ENCODE assay signal across 22 cellular contexts in genomic region chr2:104408266-104408665, GRCh38.
DNase-seq lines count a peak whose midpoint lies in the region; ATAC-seq and TF ChIP-seq lines count a peak whose summit lies in the region.
"Had no signal": no experiment of that assay in that cellular context is flagged by ENCODE, and none has a peak within 500 bp of the region (broad histone marks: within the 10 kb centered on the region; RNA-seq: fewer than 3 reads in every experiment).

No MANE protein-coding gene starts in this region.

- H3K4me2 ChIP-seq in neural progenitor cell: peak overlapping the region; percentile 30

- H3K27me3 Mint-ChIP-seq in endodermal cell (ENCODE audit: insufficient read depth) (no peaks in the 10 kb centered on the region), neural progenitor cell (ENCODE audit: insufficient read depth, low read depth) (no peaks in the 10 kb centered on the region)
- H3K27me3 Mint-ChIP-seq: activated CD8-positive, alpha-beta T cell treated with anti-CD3 and anti-CD28 coated beads for 36 hours had no signal

- H3K4me3 ChIP-seq in endodermal cell (ENCODE audit: low read length): no peak overlapping the region
- no peak overlapping the region for H3K4me3 ChIP-seq in neural progenitor cell
- H3K4me3 ChIP-seq: cardiac muscle cell, suprapubic skin had no signal

- peaks cover 4% of the 10 kb centered on the region for H3K4me1 ChIP-seq in endodermal cell (ENCODE audit: control insufficient read depth, insufficient read depth, low read length)
- H3K4me1 ChIP-seq in neural progenitor cell: peaks cover 18% of the 10 kb centered on the region
- H3K4me1 ChIP-seq: suprapubic skin had no signal

- H3K9me3 Mint-ChIP-seq in endodermal cell: no peaks in the 10 kb centered on the region
- no peaks in the 10 kb centered on the region for H3K9me3 Mint-ChIP-seq in neural progenitor cell
- H3K9me3 Mint-ChIP-seq: activated CD8-positive, alpha-beta T cell treated with anti-CD3 and anti-CD28 coated beads for 36 hours; activated naive CD8-positive, alpha-beta T cell treated with anti-CD3 and anti-CD28 coated beads for 36 hours; activated T-cell treated with anti-CD3 and anti-CD28 coated beads, Interleukin-2, amount 50 U/mL, for 72 hours; T-cell had no signal

- peak overlapping the region; percentile 89 for H3K27ac ChIP-seq in endodermal cell (ENCODE audit: low read depth, low read length)
- no peak overlapping the region for H3K27ac ChIP-seq in neural progenitor cell
- H3K27ac ChIP-seq: cardiac muscle cell, suprapubic skin, WERI-Rb-1 had no signal

- no peak overlapping the region for H2AFZ ChIP-seq in neural progenitor cell (replicated peaks)

- H3K36me3 ChIP-seq in endodermal cell (ENCODE audit: control insufficient read depth, insufficient read depth, low read length) (no peaks in the 10 kb centered on the region), neural progenitor cell (no peaks in the 10 kb centered on the region)
- H3K36me3 ChIP-seq: cardiac muscle cell, suprapubic skin, WERI-Rb-1 had no signal

- no peak for TF ChIP-seq CTCF in endodermal cell (conservative IDR thresholded peaks at IDR 0.05)
- TF ChIP-seq CTCF in neural progenitor cell (IDR thresholded peaks at IDR 0.05): no peak

- peaks cover 4% of the 10 kb centered on the region for H3K4me1 Mint-ChIP-seq in endodermal cell
- H3K4me1 Mint-ChIP-seq in neural progenitor cell: peaks cover 53% of the 10 kb centered on the region
- H3K4me1 Mint-ChIP-seq: activated naive CD8-positive, alpha-beta T cell treated with anti-CD3 and anti-CD28 coated beads for 36 hours; T-cell had no signal

- no peaks in the 10 kb centered on the region for H3K79me2 ChIP-seq in neural progenitor cell (ENCODE audit: low read depth)

- no peaks in the 10 kb centered on the region for H4K20me1 ChIP-seq in neural progenitor cell (ENCODE audit: low read depth)

- H3F3A ChIP-seq in neural progenitor cell (ENCODE audit: low read depth): no peaks in the 10 kb centered on the region

- H3K9me3 ChIP-seq in endodermal cell (ENCODE audit: control insufficient read depth, low read length): no peaks in the 10 kb centered on the region
- no peaks in the 10 kb centered on the region for H3K9me3 ChIP-seq in neural progenitor cell (ENCODE audit: low read depth)
- H3K9me3 ChIP-seq: suprapubic skin had no signal

- H3K27ac Mint-ChIP-seq in endodermal cell (no peak overlapping the region), neural progenitor cell (peak overlapping the region; percentile 72)
- H3K27ac Mint-ChIP-seq: activated CD8-positive, alpha-beta T cell treated with anti-CD3 and anti-CD28 coated beads for 36 hours; activated naive CD8-positive, alpha-beta T cell treated with anti-CD3 and anti-CD28 coated beads for 36 hours; activated T-cell treated with anti-CD3 and anti-CD28 coated beads, Interleukin-2, amount 50 U/mL, for 72 hours; T-cell had no signal

- 12 to 34% methylated on average over 5 of the region's 5 CpGs for WGBS in endodermal cell (ENCODE audit: insufficient coverage in 1 of 2, insufficient read length in 1 of 2), 2 experiments

- H3K4me3 Mint-ChIP-seq in endodermal cell (no peak overlapping the region), neural progenitor cell (peak overlapping the region; percentile 46)
- H3K4me3 Mint-ChIP-seq: activated CD8-positive, alpha-beta T cell treated with anti-CD3 and anti-CD28 coated beads for 36 hours; activated naive CD8-positive, alpha-beta T cell treated with anti-CD3 and anti-CD28 coated beads for 36 hours; activated T-cell treated with anti-CD3 and anti-CD28 coated beads, Interleukin-2, amount 50 U/mL, for 72 hours; T-cell had no signal

- H3K27me3 ChIP-seq in endodermal cell (ENCODE audit: control insufficient read depth, insufficient read depth, low read length, poor library complexity, severe bottlenecking) (no peaks in the 10 kb centered on the region), neural progenitor cell (no peaks in the 10 kb centered on the region)
- H3K27me3 ChIP-seq: cardiac muscle cell, suprapubic skin had no signal

- H3K9ac ChIP-seq in endodermal cell (ENCODE audit: extremely low read depth, low read length, poor library complexity, severe bottlenecking): no peak overlapping the region
- H3K9ac ChIP-seq in neural progenitor cell: no peak overlapping the region

- peak; percentile 81 for DNase-seq in DMS 273 (lab: John Stamatoyannopoulos, UW; ENCODE audit: unreplicated experiment)
- peak; percentile 83 for DNase-seq in NCI-H526 treated with DMSO at 0.1 percent for 48 hours (lab: John Stamatoyannopoulos, UW)
- DNase-seq in endodermal cell: peak; percentile 63
- peak; percentile 71 for DNase-seq in neural progenitor cell (ENCODE audit: low spot score)
- DNase-seq in NCI-H226: no peak
- DNase-seq in NCI-H1930 (lab: John Stamatoyannopoulos, UW): no peak
- DNase-seq: activated CD8-positive, alpha-beta T cell treated with anti-CD3 and anti-CD28 coated beads for 36 hours; activated naive CD8-positive, alpha-beta T cell treated with anti-CD3 and anti-CD28 coated beads for 36 hours; activated T-cell treated with anti-CD3 and anti-CD28 coated beads, Interleukin-2, amount 50 U/mL, for 72 hours; AML-193; Calu3; effector memory CD4-positive, alpha-beta T cell; NCI-H1105 treated with DMSO at 0.1 percent for 48 hours; NCI-H2171 treated with DMSO at 0.1 percent for 48 hours; stimulated activated CD4-positive, alpha-beta T cell treated with anti-CD3 and anti-CD28 coated beads, Interleukin-2, amount 100 ng/mL, for 48 hours; T-cell; WERI-Rb-1 had no signal

- H3K36me3 Mint-ChIP-seq in endodermal cell (ENCODE audit: low read depth): no peaks in the 10 kb centered on the region
- no peaks in the 10 kb centered on the region for H3K36me3 Mint-ChIP-seq in neural progenitor cell
- H3K36me3 Mint-ChIP-seq: activated naive CD8-positive, alpha-beta T cell treated with anti-CD3 and anti-CD28 coated beads for 36 hours; T-cell had no signal

- no peak for ATAC-seq in HG03521 (IDR thresholded peaks at IDR 0.05; ENCODE audit: unreplicated experiment)
- no peak for ATAC-seq in HG03469 (IDR thresholded peaks at IDR 0.05; ENCODE audit: unreplicated experiment)
- ATAC-seq: activated CD8-positive, alpha-beta T cell treated with anti-CD3 and anti-CD28 coated beads for 36 hours; left lobe of liver; T-cell had no signal

Comparison
In these comparisons a context has a peak if more than half of its experiments do, and no peak if none do; other contexts are left out.
1. DNase-seq: peak in DMS 273 (single experiment), NCI-H526 treated with DMSO at 0.1 percent for 48 hours (single experiment), endodermal cell (single experiment) and neural progenitor cell (single experiment); none in NCI-H226 (single experiment) and NCI-H1930 (0 of 2).